34 cellular contexts compared by ENCODE assay signal in genomic region chr5:24999732-25000131, GRCh38.
"Had no signal": no experiment of that assay in that cellular context is flagged by ENCODE, and none has a peak within 500 bp of the region (broad histone marks: within the 10 kb centered on the region; RNA-seq: fewer than 3 reads in every experiment).

No MANE protein-coding gene starts in this region.

- ATAC-seq: activated naive CD4-positive, alpha-beta T cell treated with anti-CD3 and anti-CD28 coated beads, Interleukin-2, amount 50 U/mL, for 72 hours; activated naive CD8-positive, alpha-beta T cell treated with anti-CD3 and anti-CD28 coated beads, Interleukin-2, amount 50 U/mL, for 24 hours; activated T-cell treated with anti-CD3 and anti-CD28 coated beads, Interleukin-2, amount 50 U/mL, for 4 hours; activated T-cell treated with anti-CD3 and anti-CD28 coated beads, Interleukin-2, amount 50 U/mL, for 72 hours; activated T-helper 17 cell treated with anti-CD3 and anti-CD28 coated beads, Interleukin-2, amount 50 U/mL, for 72 hours; body of pancreas had no signal

- H3K4me3 ChIP-seq: adrenal gland, ascending aorta, body of pancreas, breast epithelium, cardiac muscle cell had no signal

- H3K36me3 ChIP-seq: adrenal gland, ascending aorta, brain microvascular endothelial cell, breast epithelium, cardiac muscle cell had no signal

- FAIRE-seq: astrocyte, bronchial epithelial cell had no signal

- H3K9me3 ChIP-seq: adrenal gland, ascending aorta, body of pancreas, breast epithelium had no signal

- DNase-seq: activated effector memory CD4-positive, alpha-beta T cell treated with anti-CD3 and anti-CD28 coated beads, Interleukin-2, amount 50 U/mL, for 16 hours; activated effector memory CD4-positive, alpha-beta T cell treated with Interleukin-2 at 50 U/mL for 16 hours; activated gamma-delta T cell; activated gamma-delta T cell treated with Interleukin-2 at 50 U/mL for 16 hours; activated naive CD4-positive, alpha-beta T cell; activated naive CD4-positive, alpha-beta T cell treated with anti-CD3 and anti-CD28 coated beads for 36 hours; activated naive CD4-positive, alpha-beta T cell treated with anti-CD3 and anti-CD28 coated beads, Interleukin-2, amount 10 ng/mL, durations not matched to agents 7 days and 5 days; activated naive CD4-positive, alpha-beta T cell treated with anti-CD3 and anti-CD28 coated beads, Interleukin-2, amount 50 U/mL, for 16 hours; activated naive CD4-positive, alpha-beta T cell treated with Interleukin-2 at 50 U/mL for 16 hours; activated naive CD8-positive, alpha-beta T cell treated with anti-CD3 and anti-CD28 coated beads for 36 hours; activated naive CD8-positive, alpha-beta T cell treated with anti-CD3 and anti-CD28 coated beads, Interleukin-2, amount 10 ng/mL, durations not matched to agents 7 days and 5 days; activated naive CD8-positive, alpha-beta T cell treated with anti-CD3 and anti-CD28 coated beads, Interleukin-2, amount 50 U/mL, for 24 hours; activated T-cell treated with anti-CD3 and anti-CD28 coated beads, Interleukin-2, amount 50 U/mL, for 1 hour; activated T-cell treated with anti-CD3 and anti-CD28 coated beads, Interleukin-2, amount 50 U/mL, for 24 hours; activated T-cell treated with anti-CD3 and anti-CD28 coated beads, Interleukin-2, amount 50 U/mL, for 4 hours; activated T-cell treated with anti-CD3 and anti-CD28 coated beads, Interleukin-2, amount 50 U/mL, for 48 hours; activated T-cell treated with anti-CD3 and anti-CD28 coated beads, Interleukin-2, amount 50 U/mL, for 72 hours; adrenal gland; amniotic stem cell; amygdala; anterior cingulate cortex; aorta; body of pancreas; brain microvascular endothelial cell; caudate nucleus; central memory CD4-positive, alpha-beta T cell; cerebellar nuclear complex had no signal

- H3K27ac ChIP-seq: adrenal gland, ascending aorta, body of pancreas, brain microvascular endothelial cell, breast epithelium, cardiac muscle cell had no signal

- H3K27me3 ChIP-seq: adrenal gland, ascending aorta, body of pancreas, brain microvascular endothelial cell, breast epithelium, cardiac muscle cell had no signal
